In the genomic region with DNA sequence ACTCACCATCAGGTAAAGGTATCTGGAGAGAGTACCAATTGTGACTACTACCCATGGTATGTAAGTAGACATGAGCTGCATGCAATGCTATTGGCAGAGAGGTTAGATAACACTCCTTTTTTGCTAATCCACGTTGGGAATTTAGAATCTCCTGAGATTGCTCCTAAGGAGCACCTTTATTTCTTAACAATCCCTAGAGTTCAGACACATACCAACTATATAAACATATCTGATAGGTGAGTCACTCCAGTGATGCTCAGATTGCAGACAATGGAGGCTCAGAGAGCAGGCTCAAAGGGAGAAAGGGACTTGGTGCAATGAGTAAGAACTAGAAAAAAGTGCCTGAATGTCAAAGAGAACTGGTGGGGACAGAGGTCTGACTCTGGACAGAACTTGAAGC, we compare ENCODE assay signal across 10 cellular contexts. TPM values are rescaled to one million over a fixed set of nuclear protein-coding genes. Genes with fewer than 3 reads are reported as not detected.
DNase-seq lines count a peak whose midpoint lies in the region; ATAC-seq and TF ChIP-seq lines count a peak whose summit lies in the region.
"Had no signal": no experiment of that assay in that cellular context is flagged by ENCODE, and none has a peak within 500 bp of the region (broad histone marks: within the 10 kb centered on the region; RNA-seq: fewer than 3 reads in every experiment).

No MANE protein-coding gene starts in this region.

- H3K4me1 Mint-ChIP-seq in activated CD8-positive, alpha-beta memory T cell treated with anti-CD3 and anti-CD28 coated beads, Interleukin-2, amount 10 ng/mL, durations not matched to agents 7 days and 5 days, result peaks cover 16% of the 10 kb centered on the region
- no peaks in the 10 kb centered on the region for H3K4me1 Mint-ChIP-seq in stimulated activated naive B cell treated with anti-CD40 and anti-IgM and Interleukin-4, amounts not matched to agents 10 μg/mL and 1 μg/mL and 100 μg/mL, for 72 hours

- H3K4me3 Mint-ChIP-seq in activated CD8-positive, alpha-beta memory T cell treated with anti-CD3 and anti-CD28 coated beads, Interleukin-2, amount 10 ng/mL, durations not matched to agents 7 days and 5 days, result no peak overlapping the region
- no peak overlapping the region for H3K4me3 Mint-ChIP-seq in stimulated activated naive B cell treated with anti-CD40 and anti-IgM and Interleukin-4, amounts not matched to agents 10 μg/mL and 1 μg/mL and 100 μg/mL, for 72 hours
- H3K4me3 Mint-ChIP-seq: activated naive CD8-positive, alpha-beta T cell had no signal

- H3K36me3 Mint-ChIP-seq in activated CD8-positive, alpha-beta memory T cell treated with anti-CD3 and anti-CD28 coated beads, Interleukin-2, amount 10 ng/mL, durations not matched to agents 7 days and 5 days, result peaks cover 1% of the 10 kb centered on the region
- H3K36me3 Mint-ChIP-seq in stimulated activated naive B cell treated with anti-CD40 and anti-IgM and Interleukin-4, amounts not matched to agents 10 μg/mL and 1 μg/mL and 100 μg/mL, for 72 hours, result no peaks in the 10 kb centered on the region
- H3K36me3 Mint-ChIP-seq: activated naive CD8-positive, alpha-beta T cell had no signal

- no peak overlapping the region for H3K4me2 ChIP-seq in fibroblast of lung (ENCODE audit: extremely low read depth, insufficient read depth, low read length)

- H3K4me3 ChIP-seq in fibroblast of lung (replicated peaks in 1 of 4; ENCODE audit: control extremely low read depth in 1 of 4, insufficient read depth in 1 of 4, low read depth in 3 of 4, low read length in 4 of 4), result no peak overlapping the region
- H3K4me3 ChIP-seq: skin epidermis had no signal

- H3K27ac Mint-ChIP-seq in activated CD8-positive, alpha-beta memory T cell treated with anti-CD3 and anti-CD28 coated beads, Interleukin-2, amount 10 ng/mL, durations not matched to agents 7 days and 5 days, result no peak overlapping the region
- no peak overlapping the region for H3K27ac Mint-ChIP-seq in stimulated activated naive B cell treated with anti-CD40 and anti-IgM and Interleukin-4, amounts not matched to agents 10 μg/mL and 1 μg/mL and 100 μg/mL, for 72 hours
- H3K27ac Mint-ChIP-seq: activated naive CD8-positive, alpha-beta T cell had no signal

- no peak overlapping the region for H3K9ac ChIP-seq in fibroblast of lung (ENCODE audit: insufficient read depth, low read length)

- H4K20me1 ChIP-seq in fibroblast of lung (ENCODE audit: control insufficient read depth, extremely low read depth, insufficient read depth, low read length), result no peaks in the 10 kb centered on the region

- no peaks in the 10 kb centered on the region for H3K9me3 Mint-ChIP-seq in activated CD8-positive, alpha-beta memory T cell treated with anti-CD3 and anti-CD28 coated beads, Interleukin-2, amount 10 ng/mL, durations not matched to agents 7 days and 5 days (ENCODE audit: low read depth)
- H3K9me3 Mint-ChIP-seq in stimulated activated naive B cell treated with anti-CD40 and anti-IgM and Interleukin-4, amounts not matched to agents 10 μg/mL and 1 μg/mL and 100 μg/mL, for 72 hours, result no peaks in the 10 kb centered on the region

- peak; percentile 9 for DNase-seq in activated CD8-positive, alpha-beta memory T cell treated with anti-CD3 and anti-CD28 coated beads for 24 hours
- DNase-seq in activated CD8-positive, alpha-beta memory T cell treated with anti-CD3 and anti-CD28 coated beads, Interleukin-2, amount 10 ng/mL, durations not matched to agents 7 days and 5 days, result no peak
- DNase-seq in RPMI7951 (ENCODE audit: low read depth), result peak; percentile 85
- peak; percentile 51 to 90 for DNase-seq in fibroblast of lung (ENCODE audit: low read depth in 2 of 2)
- no peak for DNase-seq in stimulated activated naive B cell treated with anti-CD40 and anti-IgM and Interleukin-4, amounts not matched to agents 10 μg/mL and 1 μg/mL and 100 μg/mL, for 72 hours
- no peak for DNase-seq in pons (ENCODE audit: low spot score)
- DNase-seq in RPMI8226, result no peak

- no peaks in the 10 kb centered on the region for H3K79me2 ChIP-seq in fibroblast of lung (ENCODE audit: control insufficient read depth, insufficient read depth, low read length)

- CTCF ChIA-PET in activated CD8-positive, alpha-beta memory T cell treated with anti-CD3 and anti-CD28 coated beads, Interleukin-2, amount 10 ng/mL, durations not matched to agents 7 days and 5 days (lab: Charles Lee), result no interaction called here

- peaks cover 9% of the 10 kb centered on the region for H3K27me3 Mint-ChIP-seq in activated CD8-positive, alpha-beta memory T cell treated with anti-CD3 and anti-CD28 coated beads, Interleukin-2, amount 10 ng/mL, durations not matched to agents 7 days and 5 days
- H3K27me3 Mint-ChIP-seq in stimulated activated naive B cell treated with anti-CD40 and anti-IgM and Interleukin-4, amounts not matched to agents 10 μg/mL and 1 μg/mL and 100 μg/mL, for 72 hours, result no peaks in the 10 kb centered on the region
- H3K27me3 Mint-ChIP-seq: activated naive CD8-positive, alpha-beta T cell had no signal

- no peak for TF ChIP-seq CTCF in fibroblast of lung (conservative IDR thresholded peaks at IDR 0.05 in 1 of 2, IDR thresholded peaks at IDR 0.05 in 1 of 2; ENCODE audit: low read depth in 1 of 2, low read length in 2 of 2)

- H3K9me3 ChIP-seq in fibroblast of lung (ENCODE audit: control insufficient read depth, insufficient read depth, low read depth, low read length), result no peaks in the 10 kb centered on the region

- no peak overlapping the region for H3K27ac ChIP-seq in fibroblast of lung (ENCODE audit: insufficient read depth, low read length)
- H3K27ac ChIP-seq: skin epidermis had no signal

- peaks cover 4% of the 10 kb centered on the region for H3K4me1 ChIP-seq in fibroblast of lung (ENCODE audit: control insufficient read depth, extremely low read depth, insufficient read depth, low read length)

- H3K36me3 ChIP-seq in fibroblast of lung (ENCODE audit: control insufficient read depth, insufficient read depth, low read length), result no peaks in the 10 kb centered on the region

- no peak overlapping the region for H2AFZ ChIP-seq in fibroblast of lung (ENCODE audit: low read length)

- no peak for ATAC-seq in activated CD8-positive, alpha-beta memory T cell treated with anti-CD3 and anti-CD28 coated beads, Interleukin-2, amount 10 ng/mL, durations not matched to agents 7 days and 5 days
- ATAC-seq in stimulated activated naive B cell treated with anti-CD40 and anti-IgM and Interleukin-4, amounts not matched to agents 10 μg/mL and 1 μg/mL and 100 μg/mL, for 72 hours (replicated peaks), result peak; percentile 25 to 47
- ATAC-seq in HG02852 (IDR thresholded peaks at IDR 0.05; ENCODE audit: unreplicated experiment), result no peak

- H3K27me3 ChIP-seq in fibroblast of lung (ENCODE audit: control insufficient read depth, insufficient read depth, low read length), result peaks cover 5% of the 10 kb centered on the region

RNA-seq across cellular contexts. Expression of a gene that starts 21.7 kb away (rescaled TPM):
- total RNA-seq in activated CD8-positive, alpha-beta memory T cell treated with anti-CD3 and anti-CD28 coated beads, Interleukin-2, amount 10 ng/mL, durations not matched to agents 7 days and 5 days, result 10 to 100 TPM; 32.5 to 40.3 TPM
- 42.7 and 52.5 TPM in 2 replicates for total RNA-seq in RPMI7951 (2014; rRNA removed; shearing (Covaris generic))
- 73.4 and 95.1 TPM in 2 replicates for total RNA-seq in fibroblast of lung
- 35.9 and 48.0 TPM in 2 replicates for polyA plus RNA-seq in fibroblast of lung
- 37.5 and 47.9 TPM in 2 replicates for polyA plus RNA-seq in fibroblast of lung (2012)
- 10.5 and 12.5 TPM in 2 replicates for polyA minus RNA-seq in fibroblast of lung (ENCODE audit: low replicate concordance)

RNA-seq across cellular contexts. Expression of a gene that starts 47.0 kb away (rescaled TPM):
- total RNA-seq in activated CD8-positive, alpha-beta memory T cell treated with anti-CD3 and anti-CD28 coated beads, Interleukin-2, amount 10 ng/mL, durations not matched to agents 7 days and 5 days, result 10 to 100 TPM; 38.1 to 47.9 TPM
- 77.5 and 99.9 TPM in 2 replicates for total RNA-seq in RPMI7951 (2014; rRNA removed; shearing (Covaris generic))
- total RNA-seq in fibroblast of lung, result 75.8 and 149 TPM in 2 replicates
- polyA plus RNA-seq in fibroblast of lung, result 80.5 and 83.7 TPM in 2 replicates
- 62.8 and 63.5 TPM in 2 replicates for polyA plus RNA-seq in fibroblast of lung (2012)
- polyA minus RNA-seq in fibroblast of lung (ENCODE audit: low replicate concordance), result 6.7 and 11.2 TPM in 2 replicates

Comparison
In these comparisons a context has a peak if more than half of its experiments do, and no peak if none do; other contexts are left out.
1. DNase-seq: peak in activated CD8-positive, alpha-beta memory T cell treated with anti-CD3 and anti-CD28 coated beads for 24 hours (single experiment), RPMI7951 (single experiment) and fibroblast of lung (2 of 2); none in activated CD8-positive, alpha-beta memory T cell treated with anti-CD3 and anti-CD28 coated beads, Interleukin-2, amount 10 ng/mL, durations not matched to agents 7 days and 5 days (single experiment), stimulated activated naive B cell treated with anti-CD40 and anti-IgM and Interleukin-4, amounts not matched to agents 10 μg/mL and 1 μg/mL and 100 μg/mL, for 72 hours (single experiment), pons (single experiment) and RPMI8226 (single experiment).
2. ATAC-seq: peak in stimulated activated naive B cell treated with anti-CD40 and anti-IgM and Interleukin-4, amounts not matched to agents 10 μg/mL and 1 μg/mL and 100 μg/mL, for 72 hours (2 of 2); none in activated CD8-positive, alpha-beta memory T cell treated with anti-CD3 and anti-CD28 coated beads, Interleukin-2, amount 10 ng/mL, durations not matched to agents 7 days and 5 days (single experiment) and HG02852 (single experiment).